7 cellular contexts compared by ENCODE assay signal in the genomic region with DNA sequence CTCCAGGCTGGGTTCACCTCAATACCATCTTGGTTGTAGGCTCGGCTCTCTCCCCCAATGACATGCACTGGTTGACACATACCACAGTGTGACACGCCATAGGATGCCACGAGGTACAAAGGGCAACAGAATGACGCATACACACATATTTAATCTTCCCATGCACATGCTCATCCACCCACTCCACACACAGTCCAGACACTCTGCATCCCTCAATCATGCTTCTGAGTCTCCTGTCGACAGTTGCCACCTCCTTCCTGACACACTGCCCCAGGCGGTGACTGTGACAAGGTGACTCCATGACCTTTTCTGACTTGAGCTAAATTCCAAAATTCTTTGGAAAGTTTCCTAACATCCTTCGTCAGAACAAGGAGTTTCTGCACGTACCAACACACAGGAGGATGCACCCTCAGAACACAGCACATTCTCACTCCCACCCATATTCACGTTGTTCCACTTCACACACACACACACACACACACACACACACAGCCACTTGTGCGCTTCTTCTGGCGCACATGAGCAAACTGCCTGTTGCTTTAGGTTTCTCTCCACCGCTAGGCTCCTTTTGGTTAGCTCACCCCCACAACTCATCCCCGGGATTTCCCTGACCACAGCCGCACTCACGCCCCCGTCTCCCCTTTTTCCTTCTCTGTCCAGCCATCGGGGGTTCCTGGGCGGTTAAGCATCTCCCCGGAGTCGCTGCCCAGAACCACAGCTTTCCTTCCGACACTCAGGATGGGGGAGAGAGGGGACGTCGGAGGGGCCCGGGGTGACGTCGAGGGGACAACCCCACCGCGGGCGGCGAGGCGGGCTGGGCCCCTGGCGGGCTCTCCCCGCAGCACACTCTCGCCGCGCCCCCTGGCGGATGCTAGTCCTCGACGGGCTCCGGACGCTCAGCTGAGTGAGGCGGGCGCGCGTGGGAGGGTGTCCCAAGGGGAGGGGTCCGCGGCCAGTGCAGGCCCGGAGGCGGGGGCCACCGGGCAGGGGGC. TPM values are rescaled to one million over a fixed set of nuclear protein-coding genes. Genes with fewer than 3 reads are reported as not detected.
DNase-seq lines count a peak whose midpoint lies in the region; ATAC-seq, FAIRE-seq and TF ChIP-seq lines count a peak whose summit lies in the region.

No MANE protein-coding gene starts in this region.

- no peak for TF ChIP-seq POLR2A in GM12892 (IDR thresholded peaks at IDR 0.05; ENCODE audit: low read depth, low read length)

- peak; percentile 89 for DNase-seq in GM12892 (ENCODE audit: insufficient read length)
- DNase-seq in T-cell: peak in 33 of 34 experiments; percentile 60 to 88 (median 79)
- peak; percentile 93 for DNase-seq in activated naive CD8-positive, alpha-beta T cell treated with anti-CD3 and anti-CD28 coated beads, Interleukin-2, amount 50 U/mL, for 24 hours
- DNase-seq in iPS-NIHi7 (ENCODE audit: extremely low spot score): peak; percentile 71
- DNase-seq in stimulated activated CD4-positive, alpha-beta T cell treated with anti-CD3 and anti-CD28 coated beads, TNF-alpha, amount 100 ng/mL, for 4 hours (ENCODE audit: low read depth in 3 of 3): peak; percentile 63 to 77 (median 71)
- DNase-seq in A172 (ENCODE audit: low spot score): no peak

- H3K4me1 Mint-ChIP-seq in T-cell: peaks cover 44 to 54% (median 54%) of the 10 kb centered on the region in 3 donors
- peaks cover 64% of the 10 kb centered on the region for H3K4me1 Mint-ChIP-seq in activated naive CD8-positive, alpha-beta T cell treated with anti-CD3 and anti-CD28 coated beads, Interleukin-2, amount 50 U/mL, for 24 hours

- ATAC-seq in HG03159 (IDR thresholded peaks at IDR 0.05; ENCODE audit: unreplicated experiment) (peak; percentile 57), T-cell (replicated peaks in 1 of 4) (peak; percentile 36 to 61 (median 50))
- peak; percentile 73 for ATAC-seq in activated naive CD8-positive, alpha-beta T cell treated with anti-CD3 and anti-CD28 coated beads, Interleukin-2, amount 50 U/mL, for 24 hours

- peak overlapping the region; percentile 34 to 86 (median 41) for H3K4me3 Mint-ChIP-seq in T-cell
- H3K4me3 Mint-ChIP-seq in activated naive CD8-positive, alpha-beta T cell treated with anti-CD3 and anti-CD28 coated beads, Interleukin-2, amount 50 U/mL, for 24 hours: peak overlapping the region; percentile 30

- CTCF ChIA-PET in T-cell (lab: Charles Lee): interaction anchor here (0.6 to 4.9 kb wide), 21 partner anchors 9 to 296 kb away, joined by 3 to 55 read pairs (median 4); partner anchors contain the start of genes ARF3 (in 2 of the 2), DDX23 (in 1 of the 2) and FKBP11 (in 1 of the 2)

- peaks cover 26 to 33% of the 10 kb centered on the region in 2 donors for H3K27me3 Mint-ChIP-seq in T-cell
- peaks cover 83% of the 10 kb centered on the region for H3K27me3 Mint-ChIP-seq in activated naive CD8-positive, alpha-beta T cell treated with anti-CD3 and anti-CD28 coated beads, Interleukin-2, amount 50 U/mL, for 24 hours

- peak overlapping the region in 1 of 2 donors; percentile 39 for H3K27ac Mint-ChIP-seq in T-cell
- H3K27ac Mint-ChIP-seq in activated naive CD8-positive, alpha-beta T cell treated with anti-CD3 and anti-CD28 coated beads, Interleukin-2, amount 50 U/mL, for 24 hours: peak overlapping the region; percentile 91

- peak; percentile 90 for FAIRE-seq in GM12892 (lab: Jason Lieb, UNC)

- H3K36me3 Mint-ChIP-seq in T-cell: no peaks in the 10 kb centered on the region
- H3K36me3 Mint-ChIP-seq in activated naive CD8-positive, alpha-beta T cell treated with anti-CD3 and anti-CD28 coated beads, Interleukin-2, amount 50 U/mL, for 24 hours (ENCODE audit: low read depth): peaks cover 2% of the 10 kb centered on the region

- POLR2A ChIA-PET in T-cell (lab: Charles Lee): interaction anchor here (0.6 to 0.7 kb wide), 4 partner anchors 20 to 439 kb away, joined by 3 to 4 read pairs (median 3); partner anchors contain the start of gene ARF3 (in 1 of the 2)

- H3K9me3 Mint-ChIP-seq in T-cell: no peaks in the 10 kb centered on the region
- H3K9me3 Mint-ChIP-seq in activated naive CD8-positive, alpha-beta T cell treated with anti-CD3 and anti-CD28 coated beads, Interleukin-2, amount 50 U/mL, for 24 hours: no peaks in the 10 kb centered on the region

RNA-seq across cellular contexts. Expression of gene WNT1, which starts 0.5 kb away (rescaled TPM):
- not detected for polyA plus RNA-seq in GM12892 (2012; ENCODE audit: missing spikeins)
- total RNA-seq in T-cell: 1 to 10 TPM in 2 of 5 donors, under 1 TPM in 3; 0.47 to 2.6 (median 0.85) TPM
- not detected in 2 replicates for total RNA-seq in A172 (2014; rRNA removed; shearing (Covaris generic))

RNA-seq across cellular contexts. Expression of gene WNT10B, which starts 6.1 kb away (rescaled TPM):
- polyA plus RNA-seq in GM12892 (2012; ENCODE audit: missing spikeins): 0.36 TPM
- total RNA-seq in T-cell: 10 to 100 TPM in 1 of 5 donors, 1 to 10 TPM in 4; 5.3 to 15.7 (median 8.9) TPM
- total RNA-seq in A172 (2014; rRNA removed; shearing (Covaris generic)): 0.36 and 1.5 TPM in 2 replicates

RNA-seq across cellular contexts. Expression of gene ARF3, which starts 20.3 kb away (rescaled TPM):
- polyA plus RNA-seq in GM12892 (2012; ENCODE audit: missing spikeins): 89.4 TPM
- total RNA-seq in T-cell: 10 to 100 TPM; 63.6 to 82.9 (median 74.3) TPM
- 51.9 and 78.9 TPM in 2 replicates for total RNA-seq in A172 (2014; rRNA removed; shearing (Covaris generic))

RNA-seq across cellular contexts. Expression of gene DDN, which starts 21.6 kb away (rescaled TPM):
- polyA plus RNA-seq in GM12892 (2012; ENCODE audit: missing spikeins): 2.2 TPM
- 1 to 10 TPM in 1 of 5 donors, under 1 TPM in 4; 0.09 to 1.3 (median 0.15) TPM for total RNA-seq in T-cell
- total RNA-seq in A172 (2014; rRNA removed; shearing (Covaris generic)): 0.03 and 0.19 TPM in 2 replicates

RNA-seq across cellular contexts. Expression of gene PRKAG1, which starts 41.0 kb away (rescaled TPM):
- polyA plus RNA-seq in GM12892 (2012; ENCODE audit: missing spikeins): 48.0 TPM
- total RNA-seq in T-cell: 10 to 100 TPM; 42.5 to 54.6 (median 48.3) TPM
- total RNA-seq in A172 (2014; rRNA removed; shearing (Covaris generic)): 71.9 and 98.1 TPM in 2 replicates
